In the genomic region with DNA sequence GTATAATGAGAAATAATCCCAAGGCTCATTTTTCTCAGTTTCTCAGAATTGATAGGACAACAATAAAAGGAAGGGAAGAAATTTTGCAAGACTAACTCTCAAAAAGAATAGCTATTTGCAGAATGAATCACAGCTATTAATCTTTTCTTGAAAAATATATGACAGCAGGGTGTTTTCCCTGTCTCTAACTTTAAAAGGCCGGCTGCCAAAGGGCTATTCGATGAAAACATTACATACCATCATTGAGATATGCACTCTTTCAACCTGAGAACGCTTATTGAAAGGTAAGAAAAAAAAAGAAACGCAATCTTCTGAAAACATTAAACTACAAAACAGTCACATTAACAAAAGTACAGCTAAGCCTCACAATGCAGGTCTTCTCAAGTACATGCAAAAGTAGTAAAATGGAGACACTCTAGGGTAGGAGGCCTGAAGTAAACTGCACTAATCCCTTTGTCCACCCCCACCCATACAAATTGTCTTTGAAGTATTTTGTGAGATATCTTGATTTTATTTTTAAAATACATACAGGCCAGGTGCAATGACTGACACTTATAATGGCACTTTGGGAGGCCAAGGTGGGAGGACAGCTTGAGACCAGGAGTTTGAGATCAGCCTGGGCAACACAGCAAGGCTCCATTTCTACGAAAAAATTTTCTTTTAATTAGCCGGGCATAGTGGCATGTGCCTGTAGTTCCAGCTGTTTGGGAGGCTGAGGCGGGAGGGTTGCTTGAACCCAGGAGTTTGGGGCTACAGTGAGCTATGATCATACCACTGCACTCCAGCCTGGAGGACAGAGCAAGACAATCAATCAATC, we compare ENCODE assay signal across 13 cellular contexts.
DNase-seq lines count a peak whose midpoint lies in the region; ATAC-seq, FAIRE-seq and TF ChIP-seq lines count a peak whose summit lies in the region.
"Had no signal": no experiment of that assay in that cellular context is flagged by ENCODE, and none has a peak within 500 bp of the region (broad histone marks: within the 10 kb centered on the region; RNA-seq: fewer than 3 reads in every experiment).

No MANE protein-coding gene starts in this region.

- H3K9me3 ChIP-seq in HEK293 (ENCODE audit: control insufficient read depth, insufficient read depth, low read depth, low read length) = no peaks in the 10 kb centered on the region
- no peaks in the 10 kb centered on the region for H3K9me3 ChIP-seq in astrocyte (ENCODE audit: insufficient read depth, low read depth, low read length)
- H3K9me3 ChIP-seq: sigmoid colon had no signal

- H3K4me2 ChIP-seq in astrocyte (ENCODE audit: low read length) = peak overlapping the region; percentile 76

- POLR2A ChIA-PET in HEK293 (lab: Yijun Ruan, JAX) = no interaction called here

- no peak overlapping the region for H3K4me3 ChIP-seq in HEK293 (ENCODE audit: low read depth, low read length)
- H3K4me3 ChIP-seq in astrocyte (ENCODE audit: insufficient read depth, low read depth, low read length) = peak overlapping the region; percentile 21
- H3K4me3 ChIP-seq in foreskin fibroblast (ENCODE audit: low read depth in 1 of 2, low read length in 2 of 2) = no peak overlapping the region
- H3K4me3 ChIP-seq: sigmoid colon had no signal

- H3K27ac ChIP-seq in HEK293 (ENCODE audit: extremely low read depth, low read depth, low read length) (0 out of 2 replicates have a peak overlapping the region, but pooled peaks have one; percentile 14), astrocyte (ENCODE audit: low read depth, low read length) (peak overlapping the region; percentile 69)

- H3K9me3 Mint-ChIP-seq in astrocyte (ENCODE audit: unreplicated experiment) = no peaks in the 10 kb centered on the region
- H3K9me3 Mint-ChIP-seq in type B pancreatic cell = no peaks in the 10 kb centered on the region
- H3K9me3 Mint-ChIP-seq: activated naive CD8-positive, alpha-beta T cell treated with anti-CD3 and anti-CD28 coated beads, Interleukin-2, amount 10 ng/mL, durations not matched to agents 7 days and 5 days; IgD-negative memory B cell had no signal

- peak; percentile 76 for DNase-seq in astrocyte (ENCODE audit: low read depth)
- DNase-seq in foreskin fibroblast = peak; percentile 34 to 66
- DNase-seq in type B pancreatic cell (ENCODE audit: extremely low spot score, unreplicated experiment) = no peak
- DNase-seq in T1000 (lab: John Stamatoyannopoulos, UW) = no peak
- DNase-seq in activated naive CD4-positive, alpha-beta T cell (lab: John Stamatoyannopoulos, UW) = no peak
- DNase-seq: activated CD8-positive, alpha-beta memory T cell treated with anti-CD3 and anti-CD28 coated beads for 24 hours; activated naive CD8-positive, alpha-beta T cell treated with anti-CD3 and anti-CD28 coated beads, Interleukin-2, amount 10 ng/mL, durations not matched to agents 7 days and 5 days; effector CD8-positive, alpha-beta T cell; sigmoid colon had no signal

- no peak overlapping the region for H2AFZ ChIP-seq in astrocyte (ENCODE audit: low read depth, low read length)

- no peaks in the 10 kb centered on the region for H3K27me3 Mint-ChIP-seq in astrocyte (ENCODE audit: low read depth, unreplicated experiment)
- H3K27me3 Mint-ChIP-seq in type B pancreatic cell = no peaks in the 10 kb centered on the region
- H3K27me3 Mint-ChIP-seq: IgD-negative memory B cell had no signal

- H3K27ac Mint-ChIP-seq in astrocyte (ENCODE audit: unreplicated experiment) (no peak overlapping the region), type B pancreatic cell (peak overlapping the region; percentile 87)
- H3K27ac Mint-ChIP-seq: activated naive CD8-positive, alpha-beta T cell treated with anti-CD3 and anti-CD28 coated beads, Interleukin-2, amount 10 ng/mL, durations not matched to agents 7 days and 5 days; IgD-negative memory B cell had no signal

- H3K36me3 Mint-ChIP-seq in astrocyte (ENCODE audit: low read depth, unreplicated experiment) (no peaks in the 10 kb centered on the region), type B pancreatic cell (no peaks in the 10 kb centered on the region)
- H3K36me3 Mint-ChIP-seq: activated naive CD8-positive, alpha-beta T cell treated with anti-CD3 and anti-CD28 coated beads, Interleukin-2, amount 10 ng/mL, durations not matched to agents 7 days and 5 days; IgD-negative memory B cell had no signal

- H3K4me1 ChIP-seq in HEK293 (ENCODE audit: control insufficient read depth, insufficient read depth, low read length) = peaks cover 40% of the 10 kb centered on the region
- peaks cover 19% of the 10 kb centered on the region for H3K4me1 ChIP-seq in astrocyte (ENCODE audit: insufficient read depth, low read length)

- H3K36me3 ChIP-seq in HEK293 (ENCODE audit: control insufficient read depth in 2 of 2, insufficient read depth in 1 of 2, low read length in 2 of 2) (no peaks in the 10 kb centered on the region), astrocyte (ENCODE audit: insufficient read depth, low read length) (no peaks in the 10 kb centered on the region)
- H3K36me3 ChIP-seq: sigmoid colon had no signal

- no peak for TF ChIP-seq CTCF in HEK293 (tag by site-specific recombination; IDR thresholded peaks at IDR 0.05)
- no peak for TF ChIP-seq CTCF in astrocyte (IDR thresholded peaks at IDR 0.05; ENCODE audit: insufficient read depth, low read depth, low read length)
- no peak for TF ChIP-seq CTCF in foreskin fibroblast (IDR thresholded peaks at IDR 0.05; ENCODE audit: low read depth, low read length)
- no peak for TF ChIP-seq CTCF in type B pancreatic cell (conservative IDR thresholded peaks at IDR 0.05)

- H3K4me1 Mint-ChIP-seq in astrocyte (ENCODE audit: low read depth, unreplicated experiment) (peaks cover 19% of the 10 kb centered on the region), type B pancreatic cell (ENCODE audit: unreplicated experiment) (peaks cover 39% of the 10 kb centered on the region)
- H3K4me1 Mint-ChIP-seq: activated naive CD8-positive, alpha-beta T cell treated with anti-CD3 and anti-CD28 coated beads, Interleukin-2, amount 10 ng/mL, durations not matched to agents 7 days and 5 days; IgD-negative memory B cell had no signal

- FAIRE-seq in astrocyte (lab: Jason Lieb, UNC) = peak; percentile 94
- FAIRE-seq: D721Med had no signal

- peaks cover 14% of the 10 kb centered on the region for H4K20me1 ChIP-seq in astrocyte (ENCODE audit: insufficient read depth, low read length)

- H3K9ac ChIP-seq in astrocyte (ENCODE audit: low read length) = no peak overlapping the region

- no peak overlapping the region for H3K4me3 Mint-ChIP-seq in astrocyte (ENCODE audit: unreplicated experiment)
- no peak overlapping the region for H3K4me3 Mint-ChIP-seq in type B pancreatic cell
- H3K4me3 Mint-ChIP-seq: activated naive CD8-positive, alpha-beta T cell treated with anti-CD3 and anti-CD28 coated beads, Interleukin-2, amount 10 ng/mL, durations not matched to agents 7 days and 5 days; IgD-negative memory B cell had no signal

- H3K27me3 ChIP-seq in astrocyte (ENCODE audit: insufficient read depth, low read length) = no peaks in the 10 kb centered on the region
- H3K27me3 ChIP-seq: sigmoid colon had no signal

- CTCF ChIA-PET in HEK293 (lab: Yijun Ruan, JAX) = interaction anchor here (0.6 to 3.1 kb wide), 24 partner anchors 8 to 404 kb away, joined by 3 to 29 read pairs (median 4); no protein-coding TSS in a partner anchor

- H3K79me2 ChIP-seq in astrocyte (ENCODE audit: insufficient read depth, low read length) = peaks cover 32% of the 10 kb centered on the region

- ATAC-seq in GM21717 (IDR thresholded peaks at IDR 0.05; ENCODE audit: unreplicated experiment) = no peak

TF ChIP-seq in HEK293, 187 proteins besides CTCF, POLR2A, EP300 and RAD21 (continues in another document):
- TF ChIP-seq, protein P1, sequence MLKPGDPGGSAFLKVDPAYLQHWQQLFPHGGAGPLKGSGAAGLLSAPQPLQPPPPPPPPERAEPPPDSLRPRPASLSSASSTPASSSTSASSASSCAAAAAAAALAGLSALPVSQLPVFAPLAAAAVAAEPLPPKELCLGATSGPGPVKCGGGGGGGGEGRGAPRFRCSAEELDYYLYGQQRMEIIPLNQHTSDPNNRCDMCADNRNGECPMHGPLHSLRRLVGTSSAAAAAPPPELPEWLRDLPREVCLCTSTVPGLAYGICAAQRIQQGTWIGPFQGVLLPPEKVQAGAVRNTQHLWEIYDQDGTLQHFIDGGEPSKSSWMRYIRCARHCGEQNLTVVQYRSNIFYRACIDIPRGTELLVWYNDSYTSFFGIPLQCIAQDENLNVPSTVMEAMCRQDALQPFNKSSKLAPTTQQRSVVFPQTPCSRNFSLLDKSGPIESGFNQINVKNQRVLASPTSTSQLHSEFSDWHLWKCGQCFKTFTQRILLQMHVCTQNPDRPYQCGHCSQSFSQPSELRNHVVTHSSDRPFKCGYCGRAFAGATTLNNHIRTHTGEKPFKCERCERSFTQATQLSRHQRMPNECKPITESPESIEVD (tag by site-specific recombination; IDR thresholded peaks at IDR 0.05) = peak; percentile 96
- TF ChIP-seq ZNF830 (tag by site-specific recombination; IDR thresholded peaks at IDR 0.05; ENCODE audit: low read depth) (no peak), ZNF248 (tag by site-specific recombination; IDR thresholded peaks at IDR 0.05) (no peak), WT1 (tag by site-specific recombination; IDR thresholded peaks at IDR 0.05) (no peak), TCF7L2 (IDR thresholded peaks at IDR 0.05; ENCODE audit: borderline replicate concordance, low read depth, low read length) (peak; percentile 66; the same call in 1 of the 2 replicates)
- TF ChIP-seq, protein P2, sequence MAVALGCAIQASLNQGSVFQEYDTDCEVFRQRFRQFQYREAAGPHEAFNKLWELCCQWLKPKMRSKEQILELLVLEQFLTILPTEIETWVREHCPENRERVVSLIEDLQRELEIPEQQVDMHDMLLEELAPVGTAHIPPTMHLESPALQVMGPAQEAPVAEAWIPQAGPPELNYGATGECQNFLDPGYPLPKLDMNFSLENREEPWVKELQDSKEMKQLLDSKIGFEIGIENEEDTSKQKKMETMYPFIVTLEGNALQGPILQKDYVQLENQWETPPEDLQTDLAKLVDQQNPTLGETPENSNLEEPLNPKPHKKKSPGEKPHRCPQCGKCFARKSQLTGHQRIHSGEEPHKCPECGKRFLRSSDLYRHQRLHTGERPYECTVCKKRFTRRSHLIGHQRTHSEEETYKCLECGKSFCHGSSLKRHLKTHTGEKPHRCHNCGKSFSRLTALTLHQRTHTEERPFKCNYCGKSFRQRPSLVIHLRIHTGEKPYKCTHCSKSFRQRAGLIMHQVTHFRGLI (tag by site-specific recombination; IDR thresholded peaks at IDR 0.05) = no peak
- TF ChIP-seq, protein P3, sequence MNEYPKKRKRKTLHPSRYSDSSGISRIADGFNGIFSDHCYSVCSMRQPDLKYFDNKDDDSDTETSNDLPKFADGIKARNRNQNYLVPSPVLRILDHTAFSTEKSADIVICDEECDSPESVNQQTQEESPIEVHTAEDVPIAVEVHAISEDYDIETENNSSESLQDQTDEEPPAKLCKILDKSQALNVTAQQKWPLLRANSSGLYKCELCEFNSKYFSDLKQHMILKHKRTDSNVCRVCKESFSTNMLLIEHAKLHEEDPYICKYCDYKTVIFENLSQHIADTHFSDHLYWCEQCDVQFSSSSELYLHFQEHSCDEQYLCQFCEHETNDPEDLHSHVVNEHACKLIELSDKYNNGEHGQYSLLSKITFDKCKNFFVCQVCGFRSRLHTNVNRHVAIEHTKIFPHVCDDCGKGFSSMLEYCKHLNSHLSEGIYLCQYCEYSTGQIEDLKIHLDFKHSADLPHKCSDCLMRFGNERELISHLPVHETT (tag by site-specific recombination; IDR thresholded peaks at IDR 0.05) = 0 out of 2 replicates have a peak, but pooled peaks have one; percentile 15

Comparison
In these comparisons a context has a peak if more than half of its experiments do, and no peak if none do; other contexts are left out.
1. DNase-seq: peak in astrocyte (single experiment) and foreskin fibroblast (2 of 2); none in type B pancreatic cell (single experiment), T1000 (single experiment) and activated naive CD4-positive, alpha-beta T cell (0 of 4).